In genomic region chr6:89951574-89952360, GRCh38 we compare ENCODE assay signal across 10 cellular contexts. TPM values are rescaled to one million over a fixed set of nuclear protein-coding genes. Genes with fewer than 3 reads are reported as not detected.
A peak's percentile ranks its signal among the peaks of the same experiment; 100 is the strongest.
DNase-seq lines count a peak whose midpoint lies in the region; ATAC-seq and TF ChIP-seq lines count a peak whose summit lies in the region.
"Had no signal": no experiment of that assay in that cellular context is flagged by ENCODE, and none has a peak within 500 bp of the region (broad histone marks: within the 10 kb centered on the region; RNA-seq: fewer than 3 reads in every experiment).

No MANE protein-coding gene starts in this region.

- POLR2A ChIA-PET in RWPE1 (lab: Yijun Ruan, JAX; ENCODE audit: low non-redundant PET): no interaction called here

- H3K36me3 ChIP-seq in body of pancreas (replicated peaks in 1 of 2; ENCODE audit: insufficient read depth in 1 of 2, low read depth in 2 of 2): no peaks in the 10 kb centered on the region

- CTCF ChIA-PET in RWPE1 (lab: Yijun Ruan, JAX): interaction anchor here (0.7 kb wide), 1 partner anchor 201 kb away, joined by 3 read pairs; no protein-coding TSS in a partner anchor

- TF ChIP-seq CTCF in RWPE1 (conservative IDR thresholded peaks at IDR 0.05; ENCODE audit: low read depth): no peak
- no peak for TF ChIP-seq CTCF in fibroblast of mammary gland (conservative IDR thresholded peaks at IDR 0.05; ENCODE audit: control insufficient read depth, insufficient read depth, low read depth, low read length)
- TF ChIP-seq CTCF in body of pancreas (IDR thresholded peaks at IDR 0.05): no peak

- no peak for TF ChIP-seq POLR2A in body of pancreas (IDR thresholded peaks at IDR 0.05)

- peak; percentile 9 for DNase-seq in NK-92 treated with Interleukin-12 subunit alpha and Interleukin-12 subunit beta, amount 100 ng/mL, for 24 hours (lab: John Stamatoyannopoulos, UW)
- no peak for DNase-seq in NK-92 (lab: John Stamatoyannopoulos, UW; ENCODE audit: unreplicated experiment)
- peak; percentile 20 for DNase-seq in RWPE1 (ENCODE audit: low spot score)
- peak; percentile 33 for DNase-seq in fibroblast of mammary gland (ENCODE audit: low read depth)
- DNase-seq in retina: peak; percentile 86
- DNase-seq in A172 (ENCODE audit: low spot score): no peak
- DNase-seq in body of pancreas: no peak
- DNase-seq: GOT3 had no signal

- 57 to 67% methylated on average over 19 of the region's 19 CpGs for WGBS in body of pancreas, 2 donors

- no peaks in the 10 kb centered on the region for H3K27me3 ChIP-seq in body of pancreas

- H3K4me1 ChIP-seq in body of pancreas: no peaks in the 10 kb centered on the region

- no peaks in the 10 kb centered on the region for H3K9me3 ChIP-seq in body of pancreas

- intact Hi-C loops in body of pancreas (cut with DNase I): no loop called here

- ATAC-seq in GM18520 (IDR thresholded peaks at IDR 0.05; ENCODE audit: unreplicated experiment): no peak
- ATAC-seq in body of pancreas: no peak

- H3K27ac ChIP-seq in RWPE1 (peak overlapping the region; percentile 95), body of pancreas (no peak overlapping the region)

- H3K4me3 ChIP-seq in fibroblast of mammary gland (ENCODE audit: control insufficient read depth, low read depth, low read length) (no peak overlapping the region), body of pancreas (no peak overlapping the region)

RNA-seq across cellular contexts. Expression of gene GJA10, which starts 57.5 kb away (rescaled TPM):
- not detected in 2 replicates for total RNA-seq in A172 (2014; rRNA removed; shearing (Covaris generic))
- total RNA-seq in body of pancreas: not detected
- total RNA-seq: urinary bladder had no signal

Comparison
In these comparisons a context has a peak if more than half of its experiments do, and no peak if none do; other contexts are left out.
1. DNase-seq: peak in NK-92 treated with Interleukin-12 subunit alpha and Interleukin-12 subunit beta, amount 100 ng/mL, for 24 hours (single experiment), RWPE1 (single experiment), fibroblast of mammary gland (single experiment) and retina (single experiment); none in NK-92 (single experiment), A172 (single experiment) and body of pancreas (0 of 4).